ENCODE assay signal across 9 cellular contexts in genomic region chr7:130921391-130922180, GRCh38.
DNase-seq lines count a peak whose midpoint lies in the region; ATAC-seq, FAIRE-seq and TF ChIP-seq lines count a peak whose summit lies in the region.
"Had no signal": no experiment of that assay in that cellular context is flagged by ENCODE, and none has a peak within 500 bp of the region (broad histone marks: within the 10 kb centered on the region; RNA-seq: fewer than 3 reads in every experiment).

No MANE protein-coding gene starts in this region.

- TF ChIP-seq CTCF in epithelial cell of proximal tubule (conservative IDR thresholded peaks at IDR 0.05; ENCODE audit: low read depth, low read length) = no peak
- TF ChIP-seq CTCF in neural progenitor cell (IDR thresholded peaks at IDR 0.05) = peak; percentile 3

- peak overlapping the region; percentile 14 for H3K4me3 ChIP-seq in CD4-positive, CD25-positive, alpha-beta regulatory T cell (ENCODE audit: low read depth, low read length)
- H3K4me3 ChIP-seq in epithelial cell of proximal tubule (ENCODE audit: low read depth, low read length) (peak overlapping the region; percentile 41), neural progenitor cell (no peak overlapping the region)

- no peaks in the 10 kb centered on the region for H4K20me1 ChIP-seq in neural progenitor cell (ENCODE audit: low read depth)

- H3K36me3 Mint-ChIP-seq in CD4-positive, CD25-positive, alpha-beta regulatory T cell = peaks cover 40% of the 10 kb centered on the region
- no peaks in the 10 kb centered on the region for H3K36me3 Mint-ChIP-seq in neural progenitor cell

- H3K27ac Mint-ChIP-seq in CD4-positive, CD25-positive, alpha-beta regulatory T cell = peak overlapping the region; percentile 49 to 75 (median 71)
- peak overlapping the region; percentile 29 for H3K27ac Mint-ChIP-seq in neural progenitor cell
- H3K27ac Mint-ChIP-seq: dendritic cell treated with granulocyte-macrophage colony-stimulating factor and Interleukin-4, amounts not matched to agents 40 ng/mL and 50 ng/mL, for 4 days had no signal

- H3K4me1 ChIP-seq in CD4-positive, CD25-positive, alpha-beta regulatory T cell (ENCODE audit: control insufficient read depth, insufficient read depth, low read length, poor library complexity, severe bottlenecking) = peaks cover 88% of the 10 kb centered on the region
- H3K4me1 ChIP-seq in neural progenitor cell = peaks cover 28% of the 10 kb centered on the region

- peaks cover 61 to 92% (median 80%) of the 10 kb centered on the region in 4 donors for H3K4me1 Mint-ChIP-seq in CD4-positive, CD25-positive, alpha-beta regulatory T cell
- H3K4me1 Mint-ChIP-seq in neural progenitor cell = peaks cover 44% of the 10 kb centered on the region

- H3K36me3 ChIP-seq in CD4-positive, CD25-positive, alpha-beta regulatory T cell (ENCODE audit: control insufficient read depth, insufficient read depth, low read length) = peaks cover 51% of the 10 kb centered on the region
- no peaks in the 10 kb centered on the region for H3K36me3 ChIP-seq in neural progenitor cell

- H3K9me3 Mint-ChIP-seq in CD4-positive, CD25-positive, alpha-beta regulatory T cell = no peaks in the 10 kb centered on the region
- H3K9me3 Mint-ChIP-seq in neural progenitor cell = no peaks in the 10 kb centered on the region
- H3K9me3 Mint-ChIP-seq: dendritic cell treated with granulocyte-macrophage colony-stimulating factor and Interleukin-4, amounts not matched to agents 40 ng/mL and 50 ng/mL, for 4 days had no signal

- H3K9ac ChIP-seq in neural progenitor cell = no peak overlapping the region

- H3F3A ChIP-seq in neural progenitor cell (ENCODE audit: low read depth) = peaks cover 21% of the 10 kb centered on the region

- no peaks in the 10 kb centered on the region for H3K27me3 Mint-ChIP-seq in CD4-positive, CD25-positive, alpha-beta regulatory T cell
- peaks cover 8% of the 10 kb centered on the region for H3K27me3 Mint-ChIP-seq in neural progenitor cell (ENCODE audit: insufficient read depth, low read depth)
- H3K27me3 Mint-ChIP-seq: dendritic cell treated with granulocyte-macrophage colony-stimulating factor and Interleukin-4, amounts not matched to agents 40 ng/mL and 50 ng/mL, for 4 days had no signal

- no peaks in the 10 kb centered on the region for H3K9me3 ChIP-seq in CD4-positive, CD25-positive, alpha-beta regulatory T cell (ENCODE audit: control insufficient read depth in 2 of 2, low read length in 2 of 2)
- no peaks in the 10 kb centered on the region for H3K9me3 ChIP-seq in neural progenitor cell (ENCODE audit: low read depth)

- no peaks in the 10 kb centered on the region for H3K27me3 ChIP-seq in CD4-positive, CD25-positive, alpha-beta regulatory T cell (ENCODE audit: control insufficient read depth, insufficient read depth, low read length)
- no peaks in the 10 kb centered on the region for H3K27me3 ChIP-seq in neural progenitor cell

- peak overlapping the region in 1 of 4 donors; percentile 22 for H3K4me3 Mint-ChIP-seq in CD4-positive, CD25-positive, alpha-beta regulatory T cell
- H3K4me3 Mint-ChIP-seq in neural progenitor cell = peak overlapping the region; percentile 28
- H3K4me3 Mint-ChIP-seq: dendritic cell treated with granulocyte-macrophage colony-stimulating factor and Interleukin-4, amounts not matched to agents 40 ng/mL and 50 ng/mL, for 4 days had no signal

- no peaks in the 10 kb centered on the region for H3K79me2 ChIP-seq in neural progenitor cell (ENCODE audit: low read depth)

- peak in 1 of 3 donors; percentile 5 for DNase-seq in CD4-positive, CD25-positive, alpha-beta regulatory T cell
- peak; percentile 94 for DNase-seq in RCC 7860 (ENCODE audit: low spot score)
- peak; percentile 97 for DNase-seq in epithelial cell of proximal tubule (ENCODE audit: low read depth)
- peak; percentile 90 for DNase-seq in neural progenitor cell (ENCODE audit: low spot score)
- no peak for DNase-seq in AML-193 (lab: John Stamatoyannopoulos, UW)

- peak overlapping the region; percentile 60 for H3K4me2 ChIP-seq in neural progenitor cell

- FAIRE-seq in RCC 7860 (lab: Jason Lieb, UNC) = peak; percentile 89

- H2AFZ ChIP-seq in neural progenitor cell (replicated peaks) = peak overlapping the region; percentile 52

- no peak for ATAC-seq in CD4-positive, CD25-positive, alpha-beta regulatory T cell (ENCODE audit: low read depth in 2 of 2)
- ATAC-seq in HG02884 (IDR thresholded peaks at IDR 0.05; ENCODE audit: unreplicated experiment) = no peak
- no peak for ATAC-seq in GM21723 (IDR thresholded peaks at IDR 0.05; ENCODE audit: unreplicated experiment)
- no peak for ATAC-seq in GM21515 (IDR thresholded peaks at IDR 0.05; ENCODE audit: unreplicated experiment)

- peak overlapping the region; percentile 56 for H3K27ac ChIP-seq in CD4-positive, CD25-positive, alpha-beta regulatory T cell (ENCODE audit: insufficient read depth, low read length, poor library complexity, severe bottlenecking)
- peak overlapping the region; percentile 88 for H3K27ac ChIP-seq in neural progenitor cell

Comparison
In these comparisons a context has a peak if more than half of its experiments do, and no peak if none do; other contexts are left out.
1. DNase-seq: peak in RCC 7860 (single experiment), epithelial cell of proximal tubule (single experiment) and neural progenitor cell (single experiment); none in AML-193 (0 of 2).